Comparison of ENCODE assay signal across 1 cellular context in genomic region chr7:92528188-92528957, GRCh38.
TF ChIP-seq lines count a peak whose summit lies in the region.

PEX1 (minus strand) TSS chr7:92528520; CDS start chr7:92528435, 85 bp downstream.
RBM48 (plus strand) TSS chr7:92528795; CDS start chr7:92528814, 19 bp downstream.

TF ChIP-seq in K562, 482 proteins besides CTCF, POLR2A, EP300 and RAD21 (continued from another document and continues in another):
- TF ChIP-seq ZNF668 (CRISPR knock-in tag; IDR thresholded peaks at IDR 0.05): no peak
- peak; percentile 81; the same call in 1 of the 2 replicates for TF ChIP-seq CREB3L1 (IDR thresholded peaks at IDR 0.05; ENCODE audit: borderline replicate concordance, low read depth)
- peak; percentile 70 for TF ChIP-seq NFYB (IDR thresholded peaks at IDR 0.05; ENCODE audit: extremely low read depth, insufficient read length)
- no peak for TF ChIP-seq TFE3 (CRISPR knock-in tag; IDR thresholded peaks at IDR 0.05)
- TF ChIP-seq HMGXB4 (CRISPR knock-in tag; IDR thresholded peaks at IDR 0.05): peak; percentile 63
- TF ChIP-seq FOSL1 (tag; conservative IDR thresholded peaks at IDR 0.05): no peak
- no peak for TF ChIP-seq SMAD3 (CRISPR knock-in tag; conservative IDR thresholded peaks at IDR 0.05)
- no peak for TF ChIP-seq SMARCE1 (IDR thresholded peaks at IDR 0.05)
- TF ChIP-seq ZBTB49 (CRISPR knock-in tag; IDR thresholded peaks at IDR 0.05; ENCODE audit: borderline replicate concordance): peak; percentile 2; the same call in 1 of the 2 replicates
- TF ChIP-seq SRSF3 (IDR thresholded peaks at IDR 0.05; ENCODE audit: insufficient read depth, low read length): no peak
- TF ChIP-seq ZNF253 (CRISPR knock-in tag; conservative IDR thresholded peaks at IDR 0.05): no peak
- TF ChIP-seq THRB (CRISPR knock-in tag; conservative IDR thresholded peaks at IDR 0.05): no peak
- TF ChIP-seq CLOCK (CRISPR knock-in tag; IDR thresholded peaks at IDR 0.05; ENCODE audit: borderline replicate concordance): no peak
- no peak for TF ChIP-seq SRSF7 (optimal IDR thresholded peaks at IDR 0.05; ENCODE audit: low read depth, low read length)
- no peak for TF ChIP-seq MTA2 (IDR thresholded peaks at IDR 0.05; ENCODE audit: low read depth)
- TF ChIP-seq ZNF76 (CRISPR knock-in tag; IDR thresholded peaks at IDR 0.05; ENCODE audit: borderline replicate concordance): no peak
- TF ChIP-seq ZNF407 (IDR thresholded peaks at IDR 0.05; ENCODE audit: low read depth): no peak
- TF ChIP-seq ZNF444 (CRISPR knock-in tag; IDR thresholded peaks at IDR 0.05): no peak
- TF ChIP-seq IFI16 (CRISPR knock-in tag; IDR thresholded peaks at IDR 0.05): no peak
- TF ChIP-seq PML (IDR thresholded peaks at IDR 0.05; ENCODE audit: low read length): peak; percentile 85
- TF ChIP-seq FOS (IDR thresholded peaks at IDR 0.05; ENCODE audit: extremely low read depth, insufficient read length): peak; percentile 93
- TF ChIP-seq RCOR1 (IDR thresholded peaks at IDR 0.05; ENCODE audit: borderline replicate concordance in 1 of 2, low read depth in 2 of 2, low read length in 2 of 2): peak; percentile 70 to 90; a peak in 2 of 4 replicates
- peak; percentile 99 for TF ChIP-seq HDAC2 (IDR thresholded peaks at IDR 0.05)
- peak; percentile 70 for TF ChIP-seq CHD2 (IDR thresholded peaks at IDR 0.05; ENCODE audit: low read depth, low read length)
- TF ChIP-seq CTCFL (IDR thresholded peaks at IDR 0.05; ENCODE audit: borderline replicate concordance, insufficient read depth, low read depth, low read length, poor library complexity, severe bottlenecking): peak; percentile 100
- TF ChIP-seq TCF7 (IDR thresholded peaks at IDR 0.05; ENCODE audit: borderline replicate concordance): peak; percentile 93
- peak; percentile 60; the same call in 1 of the 2 replicates for TF ChIP-seq RB1 (IDR thresholded peaks at IDR 0.05; ENCODE audit: low read depth)
- no peak for TF ChIP-seq ZNF41 (CRISPR knock-in tag; conservative IDR thresholded peaks at IDR 0.05)
- TF ChIP-seq ZNF589 (CRISPR knock-in tag; IDR thresholded peaks at IDR 0.05; ENCODE audit: low read depth): no peak
- TF ChIP-seq HNRNPUL1 (IDR thresholded peaks at IDR 0.05; ENCODE audit: low read length): no peak
- no peak for TF ChIP-seq MXD1 (CRISPR knock-in tag; IDR thresholded peaks at IDR 0.05; ENCODE audit: borderline replicate concordance, poor library complexity, severe bottlenecking)
- TF ChIP-seq PCBP2 (IDR thresholded peaks at IDR 0.05; ENCODE audit: low read depth, low read length, poor library complexity, severe bottlenecking): no peak
